Comparison of ENCODE assay signal across 8 cellular contexts in the genomic region with DNA sequence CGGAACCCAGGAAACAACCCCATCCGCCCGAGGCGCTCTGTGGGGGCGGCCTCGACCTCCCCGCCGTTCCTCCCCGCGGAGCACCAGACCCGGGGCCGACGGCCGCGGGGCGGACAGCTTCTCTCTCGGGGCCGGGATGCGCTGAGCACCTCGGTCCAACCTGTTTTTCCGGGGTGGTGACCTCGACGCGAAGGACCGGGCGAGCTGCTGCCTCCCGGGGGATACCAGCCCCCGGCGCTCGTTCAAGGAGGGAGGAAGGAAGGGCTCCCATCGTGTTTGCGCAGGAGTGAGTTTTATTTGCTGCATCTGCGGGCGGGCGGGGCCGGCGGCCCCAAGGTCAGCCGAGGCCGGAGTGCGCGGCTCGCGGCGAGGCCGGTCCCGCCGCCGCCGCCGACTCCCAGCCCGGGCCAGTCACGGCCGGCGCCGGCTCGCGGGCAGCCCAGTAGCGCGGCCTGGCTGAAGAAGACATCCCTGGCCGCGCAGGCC. TPM values are rescaled to one million over a fixed set of nuclear protein-coding genes. Genes with fewer than 3 reads are reported as not detected.
A peak's percentile ranks its signal among the peaks of the same experiment; 100 is the strongest.
DNase-seq lines count a peak whose midpoint lies in the region; ATAC-seq, FAIRE-seq and TF ChIP-seq lines count a peak whose summit lies in the region.

No MANE protein-coding gene starts in this region.

- DNase-seq in AG08395 (ENCODE audit: low spot score) (peak; percentile 44), T-helper 9 cell (peak; percentile 34), bronchial epithelial cell (ENCODE audit: low read depth) (peak; percentile 3), left colon (peak; percentile 42 to 61), NCI-H2171 (lab: John Stamatoyannopoulos, UW) (no peak)
- DNase-seq in stimulated activated CD4-positive, alpha-beta T cell treated with anti-CD3 and anti-CD28 coated beads, TNF-alpha, amount 100 ng/mL, for 4 hours (ENCODE audit: low read depth in 3 of 3), result peak in 2 of 3 experiments; percentile 5 to 15

- intact Hi-C loops in left colon (cut with DNase I, micrococcal nuclease), result no loop called here

- H3K4me3 ChIP-seq in bronchial epithelial cell (ENCODE audit: low read depth, low read length), result peak overlapping the region; percentile 89

- peaks cover 7% of the 10 kb centered on the region for H3K36me3 ChIP-seq in bronchial epithelial cell (ENCODE audit: control insufficient read depth, insufficient read depth, low read length)

- H3K27me3 ChIP-seq in bronchial epithelial cell (ENCODE audit: control insufficient read depth, insufficient read depth, low read length), result no peaks in the 10 kb centered on the region

- TF ChIP-seq CTCF in bronchial epithelial cell (IDR thresholded peaks at IDR 0.05; ENCODE audit: insufficient read depth, low read length, severe bottlenecking), result no peak

- FAIRE-seq in bronchial epithelial cell (lab: Jason Lieb, UNC), result no peak

- peak; percentile 46 for ATAC-seq in GM19035 (IDR thresholded peaks at IDR 0.05; ENCODE audit: unreplicated experiment)
- peak; percentile 52 for ATAC-seq in HG03196 (IDR thresholded peaks at IDR 0.05; ENCODE audit: unreplicated experiment)
- peak; percentile 63 for ATAC-seq in left colon

RNA-seq across cellular contexts. Expression of gene DNAJA2, which starts 0.5 kb away (rescaled TPM):
- total RNA-seq in bronchial epithelial cell (92.0 and 112 TPM in 2 replicates), left colon (10 to 100 TPM; 61.0 to 63.9 TPM)
